In the genomic region with DNA sequence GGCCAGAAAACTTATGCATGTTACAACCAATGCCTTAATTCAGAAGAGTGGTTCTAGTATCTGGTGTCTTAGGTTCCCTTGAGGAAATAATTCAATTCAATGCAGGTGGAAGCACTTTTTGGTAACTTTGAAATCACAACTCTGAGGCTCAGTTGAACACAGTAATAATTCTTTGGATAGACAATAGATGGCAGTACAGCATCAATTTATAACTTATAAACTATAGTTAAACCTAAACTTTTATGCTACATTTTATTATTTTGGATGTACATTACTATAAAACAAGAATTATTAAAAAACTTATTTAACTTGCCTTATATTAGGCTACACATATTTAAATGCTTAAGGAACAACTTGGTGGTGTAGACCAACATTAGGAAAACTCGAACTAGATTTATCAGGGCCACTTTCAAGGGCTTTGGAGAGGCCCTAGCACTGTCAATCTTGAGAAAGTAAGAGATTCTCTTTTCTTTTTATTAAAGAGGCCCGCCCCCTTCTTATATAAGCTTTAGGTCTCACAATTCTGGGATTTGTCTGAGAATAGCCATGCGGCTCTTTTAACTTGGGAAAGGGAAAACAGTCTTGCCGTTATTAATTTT, we compare ENCODE assay signal across 8 cellular contexts.
DNase-seq lines count a peak whose midpoint lies in the region; ATAC-seq, FAIRE-seq and TF ChIP-seq lines count a peak whose summit lies in the region.

No MANE protein-coding gene starts in this region.

- no peaks in the 10 kb centered on the region for H3K9me3 ChIP-seq in MM.1S (replicated peaks; ENCODE audit: insufficient read depth, low read length)
- no peaks in the 10 kb centered on the region for H3K9me3 ChIP-seq in K562 (replicated peaks; ENCODE audit: control insufficient read depth, insufficient read depth, low read depth, low read length)

- H3F3A ChIP-seq in MM.1S (ENCODE audit: insufficient read depth, low read length): no peaks in the 10 kb centered on the region

- ATAC-seq in K562 (peak; percentile 67; the same call in 2 of the 3 replicates), naive B cell (ENCODE audit: low read depth in 2 of 2) (peak in 1 of 2 donors; percentile 16), HG03439 (IDR thresholded peaks at IDR 0.05; ENCODE audit: unreplicated experiment) (no peak), HG02763 (IDR thresholded peaks at IDR 0.05; ENCODE audit: unreplicated experiment) (no peak), HG02840 (IDR thresholded peaks at IDR 0.05; ENCODE audit: low FRiP score, unreplicated experiment) (no peak)

- H3K4me3 Mint-ChIP-seq in naive B cell: no peak overlapping the region

- H3K9me1 ChIP-seq in K562 (ENCODE audit: control insufficient read depth, insufficient read depth, low read length): no peaks in the 10 kb centered on the region

- H3K27ac ChIP-seq in MM.1S (ENCODE audit: low read length) (no peak overlapping the region), K562 (ENCODE audit: extremely low read depth, low read depth, low read length) (no peak overlapping the region)

- in situ Hi-C loops in K562 (cut with MboI): loop anchor here (5.0 kb wide), 2 partner anchors 121 to 536 kb away; no protein-coding TSS in a partner anchor

- H3K27ac Mint-ChIP-seq in naive B cell: no peak overlapping the region

- H3K27me3 ChIP-seq in MM.1S (replicated peaks; ENCODE audit: insufficient read depth, low read length) (no peaks in the 10 kb centered on the region), K562 (ENCODE audit: control insufficient read depth in 2 of 2, insufficient read depth in 2 of 2, low read length in 2 of 2) (peaks cover 0 to 10% of the 10 kb centered on the region in 2 experiments; a peak in 4 of 5 replicates)

- POLR2A ChIA-PET in K562 (lab: Yijun Ruan, JAX): no interaction called here

- peaks cover 12 to 23% (median 19%) of the 10 kb centered on the region in 3 donors for H3K4me1 Mint-ChIP-seq in naive B cell

- H3K9me3 Mint-ChIP-seq in naive B cell: no peaks in the 10 kb centered on the region

- intact Hi-C loops in K562 (cut with micrococcal nuclease): loop anchor here (5.0 to 10.0 kb wide), 2 partner anchors 352 to 551 kb away; no protein-coding TSS in a partner anchor

- no peaks in the 10 kb centered on the region for H3K79me2 ChIP-seq in MM.1S (ENCODE audit: low read length)
- no peaks in the 10 kb centered on the region for H3K79me2 ChIP-seq in K562 (ENCODE audit: control insufficient read depth, insufficient read depth, low read length)

- H3K36me3 ChIP-seq in MM.1S (replicated peaks; ENCODE audit: insufficient read depth, low read length) (no peaks in the 10 kb centered on the region), K562 (ENCODE audit: control insufficient read depth, insufficient read depth, low read length) (no peaks in the 10 kb centered on the region)

- TF ChIP-seq RAD21 in K562 (CRISPR knock-in tag; conservative IDR thresholded peaks at IDR 0.05 in 1 of 2, IDR thresholded peaks at IDR 0.05 in 1 of 2): peak; percentile 62 to 76

- CTCF ChIA-PET in K562 (lab: Yijun Ruan, JAX; ENCODE audit: low intra/inter-chr PET ratio): interaction anchor here (0.7 to 5.7 kb wide), 7 partner anchors 29 to 1402 kb away, joined by 3 to 61 read pairs (median 16); no protein-coding TSS in a partner anchor

- no peak for TF ChIP-seq EP300 in K562 (IDR thresholded peaks at IDR 0.05; ENCODE audit: low read length)

- no peak for TF ChIP-seq POLR2A in K562 (conservative IDR thresholded peaks at IDR 0.05)

- no peaks in the 10 kb centered on the region for H3K36me3 Mint-ChIP-seq in naive B cell

- peaks cover 9 to 14% (median 12%) of the 10 kb centered on the region in 3 donors for H3K27me3 Mint-ChIP-seq in naive B cell

- TF ChIP-seq CTCF in MM.1S (IDR thresholded peaks at IDR 0.05; ENCODE audit: low read length) (peak; percentile 41), K562 (IDR thresholded peaks at IDR 0.05 in 2 of 3, conservative IDR thresholded peaks at IDR 0.05 in 1 of 3; ENCODE audit: insufficient read depth in 2 of 3, low read depth in 1 of 3, low read length in 3 of 3) (peak; percentile 27 to 65 (median 30); a peak in 4 of 6 replicates)

- H3K9ac ChIP-seq in MM.1S (ENCODE audit: low read length): no peak overlapping the region
- H3K9ac ChIP-seq in K562 (ENCODE audit: insufficient read depth in 1 of 2, low read depth in 2 of 2, low read length in 2 of 2): no peak overlapping the region

- H3K4me2 ChIP-seq in MM.1S (ENCODE audit: low read depth, low read length) (no peak overlapping the region), K562 (ENCODE audit: insufficient read depth, low read length) (no peak overlapping the region)

- FAIRE-seq in K562 (lab: Jason Lieb, UNC): no peak

- peak; percentile 17 for DNase-seq in DMS53 (lab: John Stamatoyannopoulos, UW)
- DNase-seq in MM.1S: peak; percentile 15
- no peak for DNase-seq in K562 (ENCODE audit: extremely low read depth in 1 of 4, low spot score in 3 of 4)
- peak; percentile 18 for DNase-seq in naive B cell
- DNase-seq in cortex of kidney (lab: John Stamatoyannopoulos, UW): no peak

- H2AFZ ChIP-seq in MM.1S (ENCODE audit: low read length) (no peak overlapping the region), K562 (ENCODE audit: low read depth, low read length) (no peak overlapping the region)

- H3K4me1 ChIP-seq in MM.1S (ENCODE audit: low read length) (no peaks in the 10 kb centered on the region), K562 (replicated peaks in 1 of 2; ENCODE audit: control insufficient read depth in 2 of 2, insufficient read depth in 2 of 2, low read length in 2 of 2) (no peaks in the 10 kb centered on the region)

- WGBS in K562 (ENCODE audit: insufficient coverage, low coverage, missing lambda C conversion rate): 20% methylated on average over 4 of the region's 4 CpGs

- no peak overlapping the region for H3K4me3 ChIP-seq in MM.1S (ENCODE audit: low read length)
- H3K4me3 ChIP-seq in K562: no peak overlapping the region

- no peaks in the 10 kb centered on the region for H3K9me2 ChIP-seq in MM.1S (replicated peaks; ENCODE audit: insufficient read depth, low read length)

- BruUV-seq in K562 (replicated peaks; lab: Mats Ljungman, UMichigan): no TSS peak

- H4K20me1 ChIP-seq in MM.1S (ENCODE audit: insufficient read depth, low read length): no peaks in the 10 kb centered on the region
- no peaks in the 10 kb centered on the region for H4K20me1 ChIP-seq in K562 (replicated peaks; ENCODE audit: control insufficient read depth, insufficient read depth, low read length)

TF ChIP-seq in K562, 482 proteins besides CTCF, POLR2A, EP300 and RAD21:
- TF ChIP-seq, protein P1, sequence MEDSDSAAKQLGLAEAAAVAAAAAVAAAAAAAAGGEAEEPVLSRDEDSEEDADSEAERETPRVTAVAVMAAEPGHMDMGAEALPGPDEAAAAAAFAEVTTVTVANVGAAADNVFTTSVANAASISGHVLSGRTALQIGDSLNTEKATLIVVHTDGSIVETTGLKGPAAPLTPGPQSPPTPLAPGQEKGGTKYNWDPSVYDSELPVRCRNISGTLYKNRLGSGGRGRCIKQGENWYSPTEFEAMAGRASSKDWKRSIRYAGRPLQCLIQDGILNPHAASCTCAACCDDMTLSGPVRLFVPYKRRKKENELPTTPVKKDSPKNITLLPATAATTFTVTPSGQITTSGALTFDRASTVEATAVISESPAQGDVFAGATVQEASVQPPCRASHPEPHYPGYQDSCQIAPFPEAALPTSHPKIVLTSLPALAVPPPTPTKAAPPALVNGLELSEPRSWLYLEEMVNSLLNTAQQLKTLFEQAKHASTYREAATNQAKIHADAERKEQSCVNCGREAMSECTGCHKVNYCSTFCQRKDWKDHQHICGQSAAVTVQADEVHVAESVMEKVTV (CRISPR knock-in tag; IDR thresholded peaks at IDR 0.05): peak; percentile 54; the same call in 1 of the 2 replicates
- TF ChIP-seq MEF2A (IDR thresholded peaks at IDR 0.05; ENCODE audit: control insufficient read depth, low read depth, low read length) (no peak), SMC3 (conservative IDR thresholded peaks at IDR 0.05; ENCODE audit: insufficient read depth, low read depth, low read length) (peak; percentile 18; the same call in 1 of the 2 replicates), CEBPG (CRISPR knock-in tag; IDR thresholded peaks at IDR 0.05) (no peak), CEBPG (tag; conservative IDR thresholded peaks at IDR 0.05 in 1 of 2, IDR thresholded peaks at IDR 0.05 in 1 of 2) (no peak), ZBTB7A (IDR thresholded peaks at IDR 0.05; ENCODE audit: borderline replicate concordance, control insufficient read depth, low read depth, low read length) (no peak)
- TF ChIP-seq, protein P2, sequence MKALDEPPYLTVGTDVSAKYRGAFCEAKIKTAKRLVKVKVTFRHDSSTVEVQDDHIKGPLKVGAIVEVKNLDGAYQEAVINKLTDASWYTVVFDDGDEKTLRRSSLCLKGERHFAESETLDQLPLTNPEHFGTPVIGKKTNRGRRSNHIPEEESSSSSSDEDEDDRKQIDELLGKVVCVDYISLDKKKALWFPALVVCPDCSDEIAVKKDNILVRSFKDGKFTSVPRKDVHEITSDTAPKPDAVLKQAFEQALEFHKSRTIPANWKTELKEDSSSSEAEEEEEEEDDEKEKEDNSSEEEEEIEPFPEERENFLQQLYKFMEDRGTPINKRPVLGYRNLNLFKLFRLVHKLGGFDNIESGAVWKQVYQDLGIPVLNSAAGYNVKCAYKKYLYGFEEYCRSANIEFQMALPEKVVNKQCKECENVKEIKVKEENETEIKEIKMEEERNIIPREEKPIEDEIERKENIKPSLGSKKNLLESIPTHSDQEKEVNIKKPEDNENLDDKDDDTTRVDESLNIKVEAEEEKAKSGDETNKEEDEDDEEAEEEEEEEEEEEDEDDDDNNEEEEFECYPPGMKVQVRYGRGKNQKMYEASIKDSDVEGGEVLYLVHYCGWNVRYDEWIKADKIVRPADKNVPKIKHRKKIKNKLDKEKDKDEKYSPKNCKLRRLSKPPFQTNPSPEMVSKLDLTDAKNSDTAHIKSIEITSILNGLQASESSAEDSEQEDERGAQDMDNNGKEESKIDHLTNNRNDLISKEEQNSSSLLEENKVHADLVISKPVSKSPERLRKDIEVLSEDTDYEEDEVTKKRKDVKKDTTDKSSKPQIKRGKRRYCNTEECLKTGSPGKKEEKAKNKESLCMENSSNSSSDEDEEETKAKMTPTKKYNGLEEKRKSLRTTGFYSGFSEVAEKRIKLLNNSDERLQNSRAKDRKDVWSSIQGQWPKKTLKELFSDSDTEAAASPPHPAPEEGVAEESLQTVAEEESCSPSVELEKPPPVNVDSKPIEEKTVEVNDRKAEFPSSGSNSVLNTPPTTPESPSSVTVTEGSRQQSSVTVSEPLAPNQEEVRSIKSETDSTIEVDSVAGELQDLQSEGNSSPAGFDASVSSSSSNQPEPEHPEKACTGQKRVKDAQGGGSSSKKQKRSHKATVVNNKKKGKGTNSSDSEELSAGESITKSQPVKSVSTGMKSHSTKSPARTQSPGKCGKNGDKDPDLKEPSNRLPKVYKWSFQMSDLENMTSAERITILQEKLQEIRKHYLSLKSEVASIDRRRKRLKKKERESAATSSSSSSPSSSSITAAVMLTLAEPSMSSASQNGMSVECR (CRISPR knock-in tag; IDR thresholded peaks at IDR 0.05): no peak

Comparison
In these comparisons a context has a peak if more than half of its experiments do, and no peak if none do; other contexts are left out.
1. DNase-seq: peak in DMS53 (single experiment), MM.1S (single experiment) and naive B cell (single experiment); none in K562 (0 of 4) and cortex of kidney (single experiment).